Comparison of ENCODE assay signal across 1 cellular context in genomic region chr14:104299993-104300761, GRCh38.
TF ChIP-seq lines count a peak whose summit lies in the region.

No MANE protein-coding gene starts in this region.

TF ChIP-seq in HEK293, 187 proteins besides CTCF, POLR2A, EP300 and RAD21 (continued from another document):
- TF ChIP-seq ZNF513 (tag by site-specific recombination; IDR thresholded peaks at IDR 0.05) (no peak), ATF2 (tag by site-specific recombination; IDR thresholded peaks at IDR 0.05; ENCODE audit: low read depth) (peak; percentile 91), ZBTB17 (tag by site-specific recombination; IDR thresholded peaks at IDR 0.05) (peak; percentile 48; the same call in 1 of the 2 replicates), ZNF629 (tag by site-specific recombination; IDR thresholded peaks at IDR 0.05) (peak; percentile 83), EGR2 (tag by site-specific recombination; IDR thresholded peaks at IDR 0.05; ENCODE audit: low read depth) (peak; percentile 59), GLIS2 (tag by site-specific recombination; IDR thresholded peaks at IDR 0.05) (peak; percentile 44; the same call in 1 of the 2 replicates), SP7 (tag by site-specific recombination; IDR thresholded peaks at IDR 0.05) (0 out of 2 replicates have a peak, but pooled peaks have one; percentile 31), ZNF600 (tag by site-specific recombination; IDR thresholded peaks at IDR 0.05) (peak; percentile 61; the same call in 1 of the 2 replicates), ZNF366 (tag by site-specific recombination; conservative IDR thresholded peaks at IDR 0.05) (peak; percentile 71; the same call in 1 of the 2 replicates), OSR2 (tag by site-specific recombination; IDR thresholded peaks at IDR 0.05) (peak; percentile 64; the same call in 1 of the 2 replicates), ZBTB20 (tag by site-specific recombination; IDR thresholded peaks at IDR 0.05) (peak; percentile 33; the same call in 1 of the 2 replicates), GLIS1 (tag by site-specific recombination; IDR thresholded peaks at IDR 0.05) (peak; percentile 54; the same call in 1 of the 2 replicates), ZNF433 (tag by site-specific recombination; IDR thresholded peaks at IDR 0.05; ENCODE audit: low read depth) (no peak), ZNF174 (tag by site-specific recombination; IDR thresholded peaks at IDR 0.05) (no peak), ZNF23 (tag by site-specific recombination; IDR thresholded peaks at IDR 0.05; ENCODE audit: borderline replicate concordance) (no peak), ZNF341 (tag by site-specific recombination; IDR thresholded peaks at IDR 0.05; ENCODE audit: low read depth) (no peak), SCRT2 (tag by site-specific recombination; IDR thresholded peaks at IDR 0.05) (peak; percentile 98), FEZF1 (tag by site-specific recombination; IDR thresholded peaks at IDR 0.05) (peak; percentile 67), SCRT1 (tag by site-specific recombination; IDR thresholded peaks at IDR 0.05; ENCODE audit: borderline replicate concordance) (0 out of 2 replicates have a peak, but pooled peaks have one; percentile 50)
- TF ChIP-seq, protein P1, sequence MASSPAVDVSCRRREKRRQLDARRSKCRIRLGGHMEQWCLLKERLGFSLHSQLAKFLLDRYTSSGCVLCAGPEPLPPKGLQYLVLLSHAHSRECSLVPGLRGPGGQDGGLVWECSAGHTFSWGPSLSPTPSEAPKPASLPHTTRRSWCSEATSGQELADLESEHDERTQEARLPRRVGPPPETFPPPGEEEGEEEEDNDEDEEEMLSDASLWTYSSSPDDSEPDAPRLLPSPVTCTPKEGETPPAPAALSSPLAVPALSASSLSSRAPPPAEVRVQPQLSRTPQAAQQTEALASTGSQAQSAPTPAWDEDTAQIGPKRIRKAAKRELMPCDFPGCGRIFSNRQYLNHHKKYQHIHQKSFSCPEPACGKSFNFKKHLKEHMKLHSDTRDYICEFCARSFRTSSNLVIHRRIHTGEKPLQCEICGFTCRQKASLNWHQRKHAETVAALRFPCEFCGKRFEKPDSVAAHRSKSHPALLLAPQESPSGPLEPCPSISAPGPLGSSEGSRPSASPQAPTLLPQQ (tag by site-specific recombination; IDR thresholded peaks at IDR 0.05), result 0 out of 2 replicates have a peak, but pooled peaks have one; percentile 35
- TF ChIP-seq, protein P2, sequence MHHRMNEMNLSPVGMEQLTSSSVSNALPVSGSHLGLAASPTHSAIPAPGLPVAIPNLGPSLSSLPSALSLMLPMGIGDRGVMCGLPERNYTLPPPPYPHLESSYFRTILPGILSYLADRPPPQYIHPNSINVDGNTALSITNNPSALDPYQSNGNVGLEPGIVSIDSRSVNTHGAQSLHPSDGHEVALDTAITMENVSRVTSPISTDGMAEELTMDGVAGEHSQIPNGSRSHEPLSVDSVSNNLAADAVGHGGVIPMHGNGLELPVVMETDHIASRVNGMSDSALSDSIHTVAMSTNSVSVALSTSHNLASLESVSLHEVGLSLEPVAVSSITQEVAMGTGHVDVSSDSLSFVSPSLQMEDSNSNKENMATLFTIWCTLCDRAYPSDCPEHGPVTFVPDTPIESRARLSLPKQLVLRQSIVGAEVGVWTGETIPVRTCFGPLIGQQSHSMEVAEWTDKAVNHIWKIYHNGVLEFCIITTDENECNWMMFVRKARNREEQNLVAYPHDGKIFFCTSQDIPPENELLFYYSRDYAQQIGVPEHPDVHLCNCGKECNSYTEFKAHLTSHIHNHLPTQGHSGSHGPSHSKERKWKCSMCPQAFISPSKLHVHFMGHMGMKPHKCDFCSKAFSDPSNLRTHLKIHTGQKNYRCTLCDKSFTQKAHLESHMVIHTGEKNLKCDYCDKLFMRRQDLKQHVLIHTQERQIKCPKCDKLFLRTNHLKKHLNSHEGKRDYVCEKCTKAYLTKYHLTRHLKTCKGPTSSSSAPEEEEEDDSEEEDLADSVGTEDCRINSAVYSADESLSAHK (tag by site-specific recombination; IDR thresholded peaks at IDR 0.05), result no peak
- TF ChIP-seq, protein P3, sequence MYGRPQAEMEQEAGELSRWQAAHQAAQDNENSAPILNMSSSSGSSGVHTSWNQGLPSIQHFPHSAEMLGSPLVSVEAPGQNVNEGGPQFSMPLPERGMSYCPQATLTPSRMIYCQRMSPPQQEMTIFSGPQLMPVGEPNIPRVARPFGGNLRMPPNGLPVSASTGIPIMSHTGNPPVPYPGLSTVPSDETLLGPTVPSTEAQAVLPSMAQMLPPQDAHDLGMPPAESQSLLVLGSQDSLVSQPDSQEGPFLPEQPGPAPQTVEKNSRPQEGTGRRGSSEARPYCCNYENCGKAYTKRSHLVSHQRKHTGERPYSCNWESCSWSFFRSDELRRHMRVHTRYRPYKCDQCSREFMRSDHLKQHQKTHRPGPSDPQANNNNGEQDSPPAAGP (tag by site-specific recombination; IDR thresholded peaks at IDR 0.05), result no peak
- TF ChIP-seq, protein P4, sequence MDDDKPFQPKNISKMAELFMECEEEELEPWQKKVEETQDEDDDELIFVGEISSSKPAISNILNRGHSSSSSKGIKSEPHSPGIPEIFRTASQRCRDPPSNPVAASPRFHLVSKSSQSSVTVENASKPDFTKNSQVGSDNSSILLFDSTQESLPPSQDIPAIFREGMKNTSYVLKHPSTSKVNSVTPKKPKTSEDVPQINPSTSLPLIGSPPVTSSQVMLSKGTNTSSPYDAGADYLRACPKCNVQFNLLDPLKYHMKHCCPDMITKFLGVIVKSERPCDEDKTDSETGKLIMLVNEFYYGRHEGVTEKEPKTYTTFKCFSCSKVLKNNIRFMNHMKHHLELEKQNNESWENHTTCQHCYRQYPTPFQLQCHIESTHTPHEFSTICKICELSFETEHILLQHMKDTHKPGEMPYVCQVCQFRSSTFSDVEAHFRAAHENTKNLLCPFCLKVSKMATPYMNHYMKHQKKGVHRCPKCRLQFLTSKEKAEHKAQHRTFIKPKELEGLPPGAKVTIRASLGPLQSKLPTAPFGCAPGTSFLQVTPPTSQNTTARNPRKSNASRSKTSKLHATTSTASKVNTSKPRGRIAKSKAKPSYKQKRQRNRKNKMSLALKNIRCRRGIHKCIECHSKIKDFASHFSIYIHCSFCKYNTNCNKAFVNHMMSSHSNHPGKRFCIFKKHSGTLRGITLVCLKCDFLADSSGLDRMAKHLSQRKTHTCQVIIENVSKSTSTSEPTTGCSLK (tag by site-specific recombination; IDR thresholded peaks at IDR 0.05), result no peak
TF ChIP-seq in HEK293: peak in this region for 23.
